ENCODE assay signal across 21 cellular contexts in the genomic region with DNA sequence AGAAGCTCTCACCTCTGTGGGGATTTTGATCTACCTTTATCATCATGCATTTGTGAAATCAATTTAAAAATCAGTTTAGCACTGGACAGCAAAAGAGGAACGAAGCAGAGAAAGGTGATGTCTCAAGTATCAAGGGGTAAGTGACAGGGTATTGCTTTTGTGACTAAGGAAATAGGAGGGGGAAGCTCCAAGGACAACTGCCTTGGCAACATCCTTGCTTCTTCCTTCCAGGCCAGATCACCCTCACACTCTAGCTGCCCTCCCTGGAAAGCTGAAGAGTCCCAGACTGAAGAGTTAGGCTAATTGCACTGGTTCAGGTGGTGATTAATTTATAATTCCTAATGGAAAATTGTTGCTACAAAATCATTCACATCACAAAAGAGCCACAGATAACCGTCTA.
A peak's percentile ranks its signal among the peaks of the same experiment; 100 is the strongest.
DNase-seq lines count a peak whose midpoint lies in the region; ATAC-seq and TF ChIP-seq lines count a peak whose summit lies in the region.
"Had no signal": no experiment of that assay in that cellular context is flagged by ENCODE, and none has a peak within 500 bp of the region (broad histone marks: within the 10 kb centered on the region; RNA-seq: fewer than 3 reads in every experiment).

No MANE protein-coding gene starts in this region.

- H3K27me3 ChIP-seq in GM23248 (replicated peaks; ENCODE audit: insufficient read depth) (no peaks in the 10 kb centered on the region), foreskin keratinocyte (no peaks in the 10 kb centered on the region), skeletal muscle satellite cell (ENCODE audit: control insufficient read depth, insufficient read depth, low read length) (no peaks in the 10 kb centered on the region)
- H3K27me3 ChIP-seq: dorsolateral prefrontal cortex, heart right ventricle, upper lobe of left lung had no signal

- H3K27ac ChIP-seq in GM23248 (peak overlapping the region; percentile 52), foreskin keratinocyte (no peak overlapping the region)
- H3K27ac ChIP-seq: dorsolateral prefrontal cortex, heart right ventricle, upper lobe of left lung had no signal

- H3K36me3 ChIP-seq in GM23248 (ENCODE audit: low read depth) (no peaks in the 10 kb centered on the region), skeletal muscle satellite cell (ENCODE audit: insufficient read depth, low read length) (no peaks in the 10 kb centered on the region), mucosa of descending colon (ENCODE audit: low read depth) (no peaks in the 10 kb centered on the region)
- H3K36me3 ChIP-seq: heart right ventricle, upper lobe of left lung had no signal

- H3K4me2 ChIP-seq in GM23248 (ENCODE audit: unreplicated experiment) (peak overlapping the region; percentile 48), skeletal muscle satellite cell (ENCODE audit: low read length) (peak overlapping the region; percentile 31)

- ATAC-seq in SK-N-SH treated with all-trans-retinoic acid at 6 μM for 48 hours (peak; percentile 36; the same call in 2 of the 3 replicates), foreskin keratinocyte (peak; percentile 45), mucosa of descending colon (no peak), GM21619 (IDR thresholded peaks at IDR 0.05; ENCODE audit: unreplicated experiment) (no peak)
- ATAC-seq: heart right ventricle; natural killer cell treated with Interleukin-12 subunit alpha and Interleukin-12 subunit beta and Interleukin-15 and Interleukin-18, amount 100 ng/mL, for 72 hours; stimulated activated naive CD8-positive, alpha-beta T cell treated with anti-CD3 and anti-CD28 coated beads, Interleukin-15, Interleukin-2, amounts not matched to agents 100 U/mL and 50 U/mL, for 24 hours had no signal

- DNase-seq in GM23248 (peak; percentile 45), foreskin keratinocyte (no peak), mucosa of descending colon (no peak), pons (ENCODE audit: low spot score) (no peak), Ammon's horn (ENCODE audit: low spot score) (no peak)
- DNase-seq: dorsolateral prefrontal cortex; HCEC 1CT; heart right ventricle; Kasumi-1; mesendoderm; NCI-H1417; NCI-H2171 treated with DMSO at 0.1 percent for 48 hours; NCI-H748 treated with DMSO at 0.1 percent for 48 hours; retina; stimulated activated naive CD8-positive, alpha-beta T cell treated with anti-CD3 and anti-CD28 coated beads, Interleukin-15, Interleukin-2, amounts not matched to agents 100 U/mL and 50 U/mL, for 24 hours; T-helper 9 cell; upper lobe of left lung had no signal

- no peak overlapping the region for H2AFZ ChIP-seq in GM23248

- H3F3A ChIP-seq in GM23248 (ENCODE audit: insufficient read depth) = peaks cover 82% of the 10 kb centered on the region

- 0 out of 2 replicates have a peak overlapping the region, but pooled peaks have one; percentile 5 for H3K4me3 ChIP-seq in GM23248
- H3K4me3 ChIP-seq in skeletal muscle satellite cell (ENCODE audit: low read length) = no peak overlapping the region
- H3K4me3 ChIP-seq in mucosa of descending colon = no peak overlapping the region
- H3K4me3 ChIP-seq: dorsolateral prefrontal cortex, heart right ventricle, upper lobe of left lung had no signal

- in situ Hi-C loops in GM23248 (cut with MboI) = no loop called here

- H3K79me2 ChIP-seq in GM23248 (ENCODE audit: insufficient read depth) = no peaks in the 10 kb centered on the region

- peak overlapping the region; percentile 2; the same call in 1 of the 2 replicates for H3K9ac ChIP-seq in GM23248
- no peak overlapping the region for H3K9ac ChIP-seq in skeletal muscle satellite cell (ENCODE audit: low read depth, low read length)

- WGBS in GM23248 (ENCODE audit: low coverage in 1 of 2, low lambda C conversion rate in 2 of 2, missing lambda C conversion rate in 2 of 2), 2 experiments = 3 to 6% methylated on average over 2 of the region's 2 CpGs

- H3K4me1 ChIP-seq in GM23248 (ENCODE audit: insufficient read depth) = peaks cover 81% of the 10 kb centered on the region
- H3K4me1 ChIP-seq in foreskin keratinocyte = peaks cover 15% of the 10 kb centered on the region
- peaks cover 54% of the 10 kb centered on the region for H3K4me1 ChIP-seq in skeletal muscle satellite cell (ENCODE audit: control insufficient read depth, insufficient read depth, low read length)
- H3K4me1 ChIP-seq in mucosa of descending colon (ENCODE audit: low read depth) = no peaks in the 10 kb centered on the region

- no peak for TF ChIP-seq CTCF in foreskin keratinocyte (conservative IDR thresholded peaks at IDR 0.05)
- no peak for TF ChIP-seq CTCF in mucosa of descending colon (IDR thresholded peaks at IDR 0.05)

- no peaks in the 10 kb centered on the region for H3K9me3 ChIP-seq in GM23248 (ENCODE audit: low read depth)
- H3K9me3 ChIP-seq in skeletal muscle satellite cell (replicated peaks; ENCODE audit: low read length) = no peaks in the 10 kb centered on the region
- H3K9me3 ChIP-seq in mucosa of descending colon = no peaks in the 10 kb centered on the region
- H3K9me3 ChIP-seq: heart right ventricle, upper lobe of left lung had no signal

- no peaks in the 10 kb centered on the region for H4K20me1 ChIP-seq in GM23248 (ENCODE audit: insufficient read depth)

- intact Hi-C loops in mucosa of descending colon (cut with DNase I, micrococcal nuclease) = no loop called here

- H3K9me2 ChIP-seq in GM23248 (ENCODE audit: insufficient read depth) = no peaks in the 10 kb centered on the region

TF ChIP-seq in SK-N-SH treated with all-trans-retinoic acid at 6 μM for 48 hours, 23 proteins besides CTCF, POLR2A, EP300 and RAD21 (continues in another document):
- TF ChIP-seq ARNTL (CRISPR knock-in tag; IDR thresholded peaks at IDR 0.05; ENCODE audit: borderline replicate concordance, low read depth) (no peak), CSDC2 (CRISPR knock-in tag; IDR thresholded peaks at IDR 0.05) (no peak), ZNF70 (CRISPR knock-in tag; IDR thresholded peaks at IDR 0.05) (no peak), TCF4 (CRISPR knock-in tag; IDR thresholded peaks at IDR 0.05; ENCODE audit: borderline replicate concordance) (no peak), PPARA (CRISPR knock-in tag; IDR thresholded peaks at IDR 0.05; ENCODE audit: borderline replicate concordance) (no peak), ZNF565 (CRISPR knock-in tag; conservative IDR thresholded peaks at IDR 0.05; ENCODE audit: low read depth) (no peak), TOX (CRISPR knock-in tag; IDR thresholded peaks at IDR 0.05; ENCODE audit: borderline replicate concordance) (no peak), POU6F1 (CRISPR knock-in tag; IDR thresholded peaks at IDR 0.05; ENCODE audit: borderline replicate concordance, low read depth) (no peak), ZNF8 (CRISPR knock-in tag; IDR thresholded peaks at IDR 0.05) (no peak), ZFP3 (CRISPR knock-in tag; IDR thresholded peaks at IDR 0.05) (no peak), GLIS3 (CRISPR knock-in tag; IDR thresholded peaks at IDR 0.05) (no peak), ZFP30 (CRISPR knock-in tag; IDR thresholded peaks at IDR 0.05) (no peak), CSRNP3 (CRISPR knock-in tag; IDR thresholded peaks at IDR 0.05) (no peak), BACH2 (CRISPR knock-in tag; IDR thresholded peaks at IDR 0.05; ENCODE audit: borderline replicate concordance) (no peak)
- TF ChIP-seq, protein P1, sequence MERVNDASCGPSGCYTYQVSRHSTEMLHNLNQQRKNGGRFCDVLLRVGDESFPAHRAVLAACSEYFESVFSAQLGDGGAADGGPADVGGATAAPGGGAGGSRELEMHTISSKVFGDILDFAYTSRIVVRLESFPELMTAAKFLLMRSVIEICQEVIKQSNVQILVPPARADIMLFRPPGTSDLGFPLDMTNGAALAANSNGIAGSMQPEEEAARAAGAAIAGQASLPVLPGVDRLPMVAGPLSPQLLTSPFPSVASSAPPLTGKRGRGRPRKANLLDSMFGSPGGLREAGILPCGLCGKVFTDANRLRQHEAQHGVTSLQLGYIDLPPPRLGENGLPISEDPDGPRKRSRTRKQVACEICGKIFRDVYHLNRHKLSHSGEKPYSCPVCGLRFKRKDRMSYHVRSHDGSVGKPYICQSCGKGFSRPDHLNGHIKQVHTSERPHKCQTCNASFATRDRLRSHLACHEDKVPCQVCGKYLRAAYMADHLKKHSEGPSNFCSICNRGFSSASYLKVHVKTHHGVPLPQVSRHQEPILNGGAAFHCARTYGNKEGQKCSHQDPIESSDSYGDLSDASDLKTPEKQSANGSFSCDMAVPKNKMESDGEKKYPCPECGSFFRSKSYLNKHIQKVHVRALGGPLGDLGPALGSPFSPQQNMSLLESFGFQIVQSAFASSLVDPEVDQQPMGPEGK (CRISPR knock-in tag; IDR thresholded peaks at IDR 0.05; ENCODE audit: borderline replicate concordance) = no peak

Comparison
In these comparisons a context has a peak if more than half of its experiments do, and no peak if none do; other contexts are left out.
1. ATAC-seq: peak in SK-N-SH treated with all-trans-retinoic acid at 6 μM for 48 hours (single experiment) and foreskin keratinocyte (single experiment); none in mucosa of descending colon (single experiment) and GM21619 (single experiment).